In genomic region chr21:44846201-44846484, GRCh38 we compare ENCODE assay signal across 8 cellular contexts. TPM values are rescaled to one million over a fixed set of nuclear protein-coding genes. Genes with fewer than 3 reads are reported as not detected.
DNase-seq lines count a peak whose midpoint lies in the region; ATAC-seq and TF ChIP-seq lines count a peak whose summit lies in the region.

No MANE protein-coding gene starts in this region.

- no peak overlapping the region for H4K91ac ChIP-seq in IMR-90 (ENCODE audit: insufficient read depth, low read depth, low read length)

- no peak overlapping the region for H3K18ac ChIP-seq in IMR-90 (ENCODE audit: low read depth, low read length)

- H2BK120ac ChIP-seq in IMR-90 (ENCODE audit: low read depth, low read length), result no peak overlapping the region

- H3K36me3 Mint-ChIP-seq in dendritic cell treated with granulocyte-macrophage colony-stimulating factor and Interleukin-4, amounts not matched to agents 40 ng/mL and 50 ng/mL, for 4 days (ENCODE audit: low read depth), result peaks cover 37% of the 10 kb centered on the region
- peaks cover 23% of the 10 kb centered on the region for H3K36me3 Mint-ChIP-seq in nephron progenitor cell (ENCODE audit: low read depth)

- H3K36me3 ChIP-seq in BJ (ENCODE audit: control insufficient read depth, insufficient read depth, low read length) (peaks cover 14% of the 10 kb centered on the region), IMR-90 (ENCODE audit: control insufficient read depth, insufficient read depth, low read length) (peaks cover 22% of the 10 kb centered on the region)

- dilution Hi-C loops in IMR-90 (cut with HindIII; ENCODE audit: low sequenced_read_pairs, unreplicated experiment), result no loop called here

- H2AK9ac ChIP-seq in IMR-90 (replicated peaks; ENCODE audit: low read depth, low read length, poor library complexity), result peak overlapping the region; percentile 8

- in situ Hi-C loops in IMR-90 (cut with MboI; ENCODE audit: low sequenced_read_pairs), result no loop called here
- in situ Hi-C loops in GM13976 (cut with MboI; ENCODE audit: low sequenced_read_pairs, unreplicated experiment), result no loop called here

- ATAC-seq in IMR-90 (ENCODE audit: low read depth), result peak; percentile 3; the same call in 1 of the 2 replicates
- ATAC-seq in HG02610 (IDR thresholded peaks at IDR 0.05; ENCODE audit: unreplicated experiment), result no peak
- no peak for ATAC-seq in GM21515 (IDR thresholded peaks at IDR 0.05; ENCODE audit: unreplicated experiment)

- peak overlapping the region; percentile 67 for H3K4me3 Mint-ChIP-seq in dendritic cell treated with granulocyte-macrophage colony-stimulating factor and Interleukin-4, amounts not matched to agents 40 ng/mL and 50 ng/mL, for 4 days
- peak overlapping the region; percentile 71 for H3K4me3 Mint-ChIP-seq in nephron progenitor cell

- no peak overlapping the region for H3K56ac ChIP-seq in IMR-90 (ENCODE audit: extremely low read depth, insufficient read depth, low read length)

- TF ChIP-seq RAD21 in IMR-90 (IDR thresholded peaks at IDR 0.05; ENCODE audit: low read length), result no peak

- peaks cover 6 to 14% of the 10 kb centered on the region in 2 experiments; a peak in 2 of 4 replicates for H3K79me1 ChIP-seq in IMR-90 (ENCODE audit: low read depth in 1 of 2, low read length in 2 of 2)

- H2AK5ac ChIP-seq in IMR-90 (ENCODE audit: low read depth, low read length), result no peak overlapping the region

- TF ChIP-seq CTCF in BJ (IDR thresholded peaks at IDR 0.05; ENCODE audit: insufficient read depth, low read depth, low read length), result no peak
- no peak for TF ChIP-seq CTCF in IMR-90 (conservative IDR thresholded peaks at IDR 0.05; ENCODE audit: low read depth, low read length)
- TF ChIP-seq CTCF in nephron progenitor cell (IDR thresholded peaks at IDR 0.05), result no peak
- no peak for TF ChIP-seq CTCF in GM13976 (IDR thresholded peaks at IDR 0.05; ENCODE audit: borderline replicate concordance, control extremely low read depth, extremely low read depth, insufficient read depth, missing control alignments)

- peaks cover 54% of the 10 kb centered on the region for H3K4me1 Mint-ChIP-seq in dendritic cell treated with granulocyte-macrophage colony-stimulating factor and Interleukin-4, amounts not matched to agents 40 ng/mL and 50 ng/mL, for 4 days (ENCODE audit: low read depth)
- H3K4me1 Mint-ChIP-seq in nephron progenitor cell, result peaks cover 26% of the 10 kb centered on the region

- peaks cover 13% of the 10 kb centered on the region; the same call in 1 of the 2 replicates for H3K9me1 ChIP-seq in IMR-90 (ENCODE audit: insufficient read depth, low read length)

- no peak overlapping the region for H3K4ac ChIP-seq in IMR-90 (ENCODE audit: low read depth, low read length)

- H2BK15ac ChIP-seq in IMR-90 (ENCODE audit: low read depth, low read length), result no peak overlapping the region

- H2BK20ac ChIP-seq in IMR-90 (ENCODE audit: low read depth, low read length), result no peak overlapping the region

- CTCF ChIA-PET in BJ (lab: Yijun Ruan, JAX), result interaction anchor here (0.6 to 1.3 kb wide), 3 partner anchors 9 to 47 kb away, joined by 3 to 4 read pairs (median 4); no protein-coding TSS in a partner anchor
- CTCF ChIA-PET in IMR-90 (lab: Yijun Ruan, JAX), result no interaction called here

- peak overlapping the region; percentile 83 for H2AFZ ChIP-seq in IMR-90 (replicated peaks; ENCODE audit: low read length, poor library complexity)

- H3K27me3 Mint-ChIP-seq in dendritic cell treated with granulocyte-macrophage colony-stimulating factor and Interleukin-4, amounts not matched to agents 40 ng/mL and 50 ng/mL, for 4 days, result peaks cover 24% of the 10 kb centered on the region
- H3K27me3 Mint-ChIP-seq in nephron progenitor cell (ENCODE audit: low read depth, poor library complexity), result peaks cover 9% of the 10 kb centered on the region

- no peak overlapping the region for H3K9ac ChIP-seq in IMR-90 (ENCODE audit: low read depth, low read length)

- H4K8ac ChIP-seq in IMR-90 (ENCODE audit: low read depth in 2 of 2, low read length in 2 of 2), result peak overlapping the region; percentile 24 to 30; a peak in 1 of 4 replicates

- no peaks in the 10 kb centered on the region for H3K9me3 ChIP-seq in IMR-90 (ENCODE audit: control insufficient read depth, insufficient read depth, low read length)

- H3K27ac ChIP-seq in IMR-90 (ENCODE audit: insufficient read depth, low read length), result no peak overlapping the region

- H3K27ac Mint-ChIP-seq in dendritic cell treated with granulocyte-macrophage colony-stimulating factor and Interleukin-4, amounts not matched to agents 40 ng/mL and 50 ng/mL, for 4 days, result peak overlapping the region; percentile 86
- no peak overlapping the region for H3K27ac Mint-ChIP-seq in nephron progenitor cell

- no peak for TF ChIP-seq POLR2A in IMR-90 (IDR thresholded peaks at IDR 0.05; ENCODE audit: low read depth, low read length)

- H3K4me3 ChIP-seq in BJ (ENCODE audit: low read depth, low read length) (peak overlapping the region; percentile 33), IMR-90 (ENCODE audit: insufficient read depth, low read depth, low read length) (no peak overlapping the region)

- H3K4me2 ChIP-seq in IMR-90 (ENCODE audit: low read depth, low read length), result peak overlapping the region; percentile 51

- H4K20me1 ChIP-seq in IMR-90 (ENCODE audit: insufficient read depth, low read length), result no peaks in the 10 kb centered on the region; the same call in 1 of the 2 replicates

- intact Hi-C loops in IMR-90 (cut with micrococcal nuclease), result no loop called here
- intact Hi-C loops in dendritic cell treated with granulocyte-macrophage colony-stimulating factor and Interleukin-4, amounts not matched to agents 40 ng/mL and 50 ng/mL, for 4 days (cut with micrococcal nuclease), result loop anchor here (5.0 kb wide), 2 partner anchors 34 to 36 kb away; no protein-coding TSS in a partner anchor

- no TSS peak for BruUV-seq in IMR-90 (replicated peaks; lab: Mats Ljungman, UMichigan)

- POLR2A ChIA-PET in BJ (lab: Charles Lee) (interaction anchor here (0.7 kb wide), 1 partner anchor 27 kb away, joined by 3 read pairs; the partner anchor contains the start of gene PTTG1IP), IMR-90 (lab: Charles Lee; ENCODE audit: unreplicated experiment) (interaction anchor here (1.2 kb wide), 1 partner anchor 28 kb away, joined by 3 read pairs; no protein-coding TSS in a partner anchor)

- H3K9me3 Mint-ChIP-seq in dendritic cell treated with granulocyte-macrophage colony-stimulating factor and Interleukin-4, amounts not matched to agents 40 ng/mL and 50 ng/mL, for 4 days, result no peaks in the 10 kb centered on the region
- H3K9me3 Mint-ChIP-seq in nephron progenitor cell, result no peaks in the 10 kb centered on the region

- no peak for DNase-seq in BJ (ENCODE audit: low read depth)
- no peak for DNase-seq in IMR-90
- DNase-seq in nephron progenitor cell, result no peak
- DNase-seq in NCI-H524 treated with DMSO at 0.1 percent for 48 hours (lab: John Stamatoyannopoulos, UW), result no peak
- DNase-seq in GM13976 (ENCODE audit: low spot score), result no peak

- H3K27me3 ChIP-seq in BJ (ENCODE audit: control insufficient read depth, insufficient read depth, low read length) (peaks cover 5% of the 10 kb centered on the region), IMR-90 (ENCODE audit: control insufficient read depth, insufficient read depth, low read length) (peaks cover 17% of the 10 kb centered on the region)

- H3K23ac ChIP-seq in IMR-90 (ENCODE audit: low read depth, low read length), result peak overlapping the region; percentile 17; the same call in 1 of the 2 replicates

- H4K5ac ChIP-seq in IMR-90 (ENCODE audit: low read depth, low read length), result no peak overlapping the region

- 43% methylated on average over 1 of the region's 1 CpG; no CpG with 5 or more reads in 1 of the 2 experiments for WGBS in IMR-90 (ENCODE audit: extremely low coverage in 2 of 2, insufficient read length in 1 of 2), 2 experiments

- no peak overlapping the region for H2BK5ac ChIP-seq in IMR-90 (ENCODE audit: low read depth, low read length, poor library complexity, severe bottlenecking)

- H3K4me1 ChIP-seq in IMR-90 (ENCODE audit: control insufficient read depth, insufficient read depth, low read length), result peaks cover 2% of the 10 kb centered on the region; the same call in 1 of the 2 replicates

- no peak overlapping the region; the same call in 1 of the 2 replicates for H3K14ac ChIP-seq in IMR-90 (replicated peaks; ENCODE audit: low read depth, low read length)

TF ChIP-seq in IMR-90, 13 proteins besides CTCF, POLR2A, EP300 and RAD21 (continues in another document):
- no peak for TF ChIP-seq RFX5 (IDR thresholded peaks at IDR 0.05; ENCODE audit: low read depth, low read length)
- no peak for TF ChIP-seq RCOR1 (IDR thresholded peaks at IDR 0.05; ENCODE audit: insufficient replicate concordance, low read length)
- no peak for TF ChIP-seq ELK1 (IDR thresholded peaks at IDR 0.05; ENCODE audit: borderline replicate concordance, low read depth, low read length)
- no peak for TF ChIP-seq CEBPB (IDR thresholded peaks at IDR 0.05; ENCODE audit: low read depth, low read length)
- no peak for TF ChIP-seq SMC3 (IDR thresholded peaks at IDR 0.05; ENCODE audit: low read depth, low read length)

RNA-seq across cellular contexts. Expression of gene PTTG1IP, which starts 27.3 kb away (rescaled TPM):
- polyA plus RNA-seq in BJ (2011; rRNA removed) (234 and 249 TPM in 2 replicates), IMR-90 (2012; rRNA removed) (156 and 167 TPM in 2 replicates)
- 74.2 and 109 TPM in 2 replicates for polyA minus RNA-seq in BJ (2011; rRNA and poly(A)+ RNA removed)
- 194 and 230 TPM in 2 replicates for total RNA-seq in IMR-90 (2012; rRNA removed)
- 112 and 137 TPM in 2 replicates for polyA plus RNA-seq in IMR-90 (2012; cell fraction: cytosol; rRNA removed)
- polyA plus RNA-seq in IMR-90 (2012; cell fraction: nucleus; rRNA removed; ENCODE audit: low replicate concordance), result 67.9 and 125 TPM in 2 replicates

RNA-seq across cellular contexts. Expression of gene SUMO3, which starts 28.3 kb away (rescaled TPM):
- polyA plus RNA-seq in BJ (2011; rRNA removed) (82.6 and 111 TPM in 2 replicates), IMR-90 (2012; rRNA removed) (101 and 104 TPM in 2 replicates)
- 43.4 and 62.7 TPM in 2 replicates for polyA minus RNA-seq in BJ (2011; rRNA and poly(A)+ RNA removed)
- total RNA-seq in IMR-90 (2012; rRNA removed), result 64.9 and 103 TPM in 2 replicates
- 73.7 and 82.6 TPM in 2 replicates for polyA plus RNA-seq in IMR-90 (2012; cell fraction: cytosol; rRNA removed)
- polyA plus RNA-seq in IMR-90 (2012; cell fraction: nucleus; rRNA removed; ENCODE audit: low replicate concordance), result 23.5 and 36.3 TPM in 2 replicates

RNA-seq across cellular contexts. Expression of gene UBE2G2, which starts 44.5 kb away (rescaled TPM):
- 67.6 and 93.2 TPM in 2 replicates for polyA plus RNA-seq in BJ (2011; rRNA removed)
- polyA minus RNA-seq in BJ (2011; rRNA and poly(A)+ RNA removed), result 36.6 and 48.7 TPM in 2 replicates
- total RNA-seq in IMR-90 (2012; rRNA removed), result 65.4 and 75.8 TPM in 2 replicates
- 81.9 and 91.7 TPM in 2 replicates for polyA plus RNA-seq in IMR-90 (2012; rRNA removed)
- 51.8 and 81.4 TPM in 2 replicates for polyA plus RNA-seq in IMR-90 (2012; cell fraction: cytosol; rRNA removed)
- polyA plus RNA-seq in IMR-90 (2012; cell fraction: nucleus; rRNA removed; ENCODE audit: low replicate concordance), result 112 and 205 TPM in 2 replicates
